ENCODE assay signal across 1 cellular context in the genomic region with DNA sequence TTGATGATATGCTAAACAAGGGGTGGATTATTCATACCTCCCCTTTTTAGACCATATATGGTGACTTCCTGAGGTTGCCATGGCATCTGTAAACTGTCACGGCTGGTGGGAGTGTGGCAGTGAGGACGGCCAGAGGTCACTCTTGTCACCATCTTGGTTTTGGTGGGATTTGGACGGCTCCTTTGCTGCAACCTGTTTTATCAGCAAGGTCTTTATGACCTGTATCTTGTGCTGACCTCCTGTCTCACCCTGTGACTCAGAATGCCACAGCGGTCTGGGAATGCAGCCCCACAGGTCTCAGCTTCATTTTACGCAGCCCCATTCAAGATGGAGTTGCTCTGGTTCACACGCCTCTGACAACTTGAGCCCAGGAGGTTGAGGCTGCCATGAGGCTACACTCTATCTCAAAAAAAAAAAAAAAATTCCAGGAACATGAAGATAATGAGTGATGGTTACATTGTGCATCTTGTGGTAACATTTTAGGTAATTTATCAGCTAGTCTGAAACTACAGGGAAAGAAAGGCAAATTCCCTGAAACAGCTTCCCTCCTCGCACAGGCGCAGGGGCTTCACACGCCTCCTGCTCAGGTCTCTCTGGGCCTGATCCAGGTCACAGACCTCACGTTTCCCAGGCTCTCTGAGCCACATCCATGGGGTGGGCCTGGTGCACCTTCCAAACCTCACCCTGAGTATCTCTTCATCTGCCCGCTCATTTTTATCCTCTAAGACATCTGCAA.
A peak's percentile ranks its signal among the peaks of the same experiment; 100 is the strongest.
TF ChIP-seq lines count a peak whose summit lies in the region.

No MANE protein-coding gene starts in this region.

TF ChIP-seq in K562, 482 proteins besides CTCF, POLR2A, EP300 and RAD21 (continued from another document and continues in another):
- TF ChIP-seq, protein P1, sequence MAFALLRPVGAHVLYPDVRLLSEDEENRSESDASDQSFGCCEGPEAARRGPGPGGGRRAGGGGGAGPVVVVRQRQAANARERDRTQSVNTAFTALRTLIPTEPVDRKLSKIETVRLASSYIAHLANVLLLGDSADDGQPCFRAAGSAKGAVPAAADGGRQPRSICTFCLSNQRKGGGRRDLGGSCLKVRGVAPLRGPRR (CRISPR knock-in tag; IDR thresholded peaks at IDR 0.05): peak; percentile 96
- TF ChIP-seq ZNF253 (CRISPR knock-in tag; conservative IDR thresholded peaks at IDR 0.05) (peak; percentile 70; the same call in 1 of the 2 replicates), ZNF830 (CRISPR knock-in tag; IDR thresholded peaks at IDR 0.05) (peak; percentile 97; the same call in 1 of the 2 replicates), ZC3H8 (IDR thresholded peaks at IDR 0.05) (no peak), HDAC1 (IDR thresholded peaks at IDR 0.05) (peak in 1 of 2 experiments; percentile 49; a peak in 1 of 4 replicates), ESRRA (IDR thresholded peaks at IDR 0.05; ENCODE audit: borderline replicate concordance, low read depth) (peak; percentile 97), NFXL1 (CRISPR knock-in tag; IDR thresholded peaks at IDR 0.05) (peak; percentile 97), ZNF561 (CRISPR knock-in tag; conservative IDR thresholded peaks at IDR 0.05) (peak; percentile 92), GTF2E2 (tag; IDR thresholded peaks at IDR 0.05) (peak; percentile 99), RB1 (IDR thresholded peaks at IDR 0.05; ENCODE audit: low read depth) (no peak), ZNF668 (CRISPR knock-in tag; IDR thresholded peaks at IDR 0.05) (peak; percentile 99), SMARCA4 (IDR thresholded peaks at IDR 0.05) (peak; percentile 25; the same call in 1 of the 2 replicates), MYC (IDR thresholded peaks at IDR 0.05; ENCODE audit: low read depth, low read length) (no peak), MYC (CRISPR knock-in tag; IDR thresholded peaks at IDR 0.05; ENCODE audit: borderline replicate concordance, low read depth) (peak; percentile 98), TOE1 (IDR thresholded peaks at IDR 0.05; ENCODE audit: borderline replicate concordance) (no peak), TOE1 (CRISPR knock-in tag; IDR thresholded peaks at IDR 0.05; ENCODE audit: borderline replicate concordance, low read depth) (no peak), CEBPG (CRISPR knock-in tag; IDR thresholded peaks at IDR 0.05) (no peak), CEBPG (tag; conservative IDR thresholded peaks at IDR 0.05 in 1 of 2, IDR thresholded peaks at IDR 0.05 in 1 of 2) (peak; percentile 37 to 68; a peak in 2 of 4 replicates), NUFIP1 (IDR thresholded peaks at IDR 0.05; ENCODE audit: partially characterized antibody) (peak; percentile 85)
- TF ChIP-seq, protein P2, sequence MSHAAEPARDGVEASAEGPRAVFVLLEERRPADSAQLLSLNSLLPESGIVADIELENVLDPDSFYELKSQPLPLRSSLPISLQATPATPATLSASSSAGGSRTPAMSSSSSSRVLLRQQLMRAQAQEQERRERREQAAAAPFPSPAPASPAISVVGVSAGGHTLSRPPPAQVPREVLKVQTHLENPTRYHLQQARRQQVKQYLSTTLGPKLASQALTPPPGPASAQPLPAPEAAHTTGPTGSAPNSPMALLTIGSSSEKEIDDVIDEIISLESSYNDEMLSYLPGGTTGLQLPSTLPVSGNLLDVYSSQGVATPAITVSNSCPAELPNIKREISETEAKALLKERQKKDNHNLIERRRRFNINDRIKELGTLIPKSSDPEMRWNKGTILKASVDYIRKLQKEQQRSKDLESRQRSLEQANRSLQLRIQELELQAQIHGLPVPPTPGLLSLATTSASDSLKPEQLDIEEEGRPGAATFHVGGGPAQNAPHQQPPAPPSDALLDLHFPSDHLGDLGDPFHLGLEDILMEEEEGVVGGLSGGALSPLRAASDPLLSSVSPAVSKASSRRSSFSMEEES (CRISPR knock-in tag; IDR thresholded peaks at IDR 0.05): peak; percentile 64; the same call in 1 of the 2 replicates
- TF ChIP-seq, protein P3, sequence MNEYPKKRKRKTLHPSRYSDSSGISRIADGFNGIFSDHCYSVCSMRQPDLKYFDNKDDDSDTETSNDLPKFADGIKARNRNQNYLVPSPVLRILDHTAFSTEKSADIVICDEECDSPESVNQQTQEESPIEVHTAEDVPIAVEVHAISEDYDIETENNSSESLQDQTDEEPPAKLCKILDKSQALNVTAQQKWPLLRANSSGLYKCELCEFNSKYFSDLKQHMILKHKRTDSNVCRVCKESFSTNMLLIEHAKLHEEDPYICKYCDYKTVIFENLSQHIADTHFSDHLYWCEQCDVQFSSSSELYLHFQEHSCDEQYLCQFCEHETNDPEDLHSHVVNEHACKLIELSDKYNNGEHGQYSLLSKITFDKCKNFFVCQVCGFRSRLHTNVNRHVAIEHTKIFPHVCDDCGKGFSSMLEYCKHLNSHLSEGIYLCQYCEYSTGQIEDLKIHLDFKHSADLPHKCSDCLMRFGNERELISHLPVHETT (CRISPR knock-in tag; conservative IDR thresholded peaks at IDR 0.05 in 1 of 2, IDR thresholded peaks at IDR 0.05 in 1 of 2): peak in 1 of 2 experiments; percentile 100; a peak in 2 of 4 replicates
- TF ChIP-seq, protein P4, sequence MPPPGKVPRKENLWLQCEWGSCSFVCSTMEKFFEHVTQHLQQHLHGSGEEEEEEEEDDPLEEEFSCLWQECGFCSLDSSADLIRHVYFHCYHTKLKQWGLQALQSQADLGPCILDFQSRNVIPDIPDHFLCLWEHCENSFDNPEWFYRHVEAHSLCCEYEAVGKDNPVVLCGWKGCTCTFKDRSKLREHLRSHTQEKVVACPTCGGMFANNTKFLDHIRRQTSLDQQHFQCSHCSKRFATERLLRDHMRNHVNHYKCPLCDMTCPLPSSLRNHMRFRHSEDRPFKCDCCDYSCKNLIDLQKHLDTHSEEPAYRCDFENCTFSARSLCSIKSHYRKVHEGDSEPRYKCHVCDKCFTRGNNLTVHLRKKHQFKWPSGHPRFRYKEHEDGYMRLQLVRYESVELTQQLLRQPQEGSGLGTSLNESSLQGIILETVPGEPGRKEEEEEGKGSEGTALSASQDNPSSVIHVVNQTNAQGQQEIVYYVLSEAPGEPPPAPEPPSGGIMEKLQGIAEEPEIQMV (tag; conservative IDR thresholded peaks at IDR 0.05; ENCODE audit: low read depth): peak; percentile 93
- TF ChIP-seq, protein P5, sequence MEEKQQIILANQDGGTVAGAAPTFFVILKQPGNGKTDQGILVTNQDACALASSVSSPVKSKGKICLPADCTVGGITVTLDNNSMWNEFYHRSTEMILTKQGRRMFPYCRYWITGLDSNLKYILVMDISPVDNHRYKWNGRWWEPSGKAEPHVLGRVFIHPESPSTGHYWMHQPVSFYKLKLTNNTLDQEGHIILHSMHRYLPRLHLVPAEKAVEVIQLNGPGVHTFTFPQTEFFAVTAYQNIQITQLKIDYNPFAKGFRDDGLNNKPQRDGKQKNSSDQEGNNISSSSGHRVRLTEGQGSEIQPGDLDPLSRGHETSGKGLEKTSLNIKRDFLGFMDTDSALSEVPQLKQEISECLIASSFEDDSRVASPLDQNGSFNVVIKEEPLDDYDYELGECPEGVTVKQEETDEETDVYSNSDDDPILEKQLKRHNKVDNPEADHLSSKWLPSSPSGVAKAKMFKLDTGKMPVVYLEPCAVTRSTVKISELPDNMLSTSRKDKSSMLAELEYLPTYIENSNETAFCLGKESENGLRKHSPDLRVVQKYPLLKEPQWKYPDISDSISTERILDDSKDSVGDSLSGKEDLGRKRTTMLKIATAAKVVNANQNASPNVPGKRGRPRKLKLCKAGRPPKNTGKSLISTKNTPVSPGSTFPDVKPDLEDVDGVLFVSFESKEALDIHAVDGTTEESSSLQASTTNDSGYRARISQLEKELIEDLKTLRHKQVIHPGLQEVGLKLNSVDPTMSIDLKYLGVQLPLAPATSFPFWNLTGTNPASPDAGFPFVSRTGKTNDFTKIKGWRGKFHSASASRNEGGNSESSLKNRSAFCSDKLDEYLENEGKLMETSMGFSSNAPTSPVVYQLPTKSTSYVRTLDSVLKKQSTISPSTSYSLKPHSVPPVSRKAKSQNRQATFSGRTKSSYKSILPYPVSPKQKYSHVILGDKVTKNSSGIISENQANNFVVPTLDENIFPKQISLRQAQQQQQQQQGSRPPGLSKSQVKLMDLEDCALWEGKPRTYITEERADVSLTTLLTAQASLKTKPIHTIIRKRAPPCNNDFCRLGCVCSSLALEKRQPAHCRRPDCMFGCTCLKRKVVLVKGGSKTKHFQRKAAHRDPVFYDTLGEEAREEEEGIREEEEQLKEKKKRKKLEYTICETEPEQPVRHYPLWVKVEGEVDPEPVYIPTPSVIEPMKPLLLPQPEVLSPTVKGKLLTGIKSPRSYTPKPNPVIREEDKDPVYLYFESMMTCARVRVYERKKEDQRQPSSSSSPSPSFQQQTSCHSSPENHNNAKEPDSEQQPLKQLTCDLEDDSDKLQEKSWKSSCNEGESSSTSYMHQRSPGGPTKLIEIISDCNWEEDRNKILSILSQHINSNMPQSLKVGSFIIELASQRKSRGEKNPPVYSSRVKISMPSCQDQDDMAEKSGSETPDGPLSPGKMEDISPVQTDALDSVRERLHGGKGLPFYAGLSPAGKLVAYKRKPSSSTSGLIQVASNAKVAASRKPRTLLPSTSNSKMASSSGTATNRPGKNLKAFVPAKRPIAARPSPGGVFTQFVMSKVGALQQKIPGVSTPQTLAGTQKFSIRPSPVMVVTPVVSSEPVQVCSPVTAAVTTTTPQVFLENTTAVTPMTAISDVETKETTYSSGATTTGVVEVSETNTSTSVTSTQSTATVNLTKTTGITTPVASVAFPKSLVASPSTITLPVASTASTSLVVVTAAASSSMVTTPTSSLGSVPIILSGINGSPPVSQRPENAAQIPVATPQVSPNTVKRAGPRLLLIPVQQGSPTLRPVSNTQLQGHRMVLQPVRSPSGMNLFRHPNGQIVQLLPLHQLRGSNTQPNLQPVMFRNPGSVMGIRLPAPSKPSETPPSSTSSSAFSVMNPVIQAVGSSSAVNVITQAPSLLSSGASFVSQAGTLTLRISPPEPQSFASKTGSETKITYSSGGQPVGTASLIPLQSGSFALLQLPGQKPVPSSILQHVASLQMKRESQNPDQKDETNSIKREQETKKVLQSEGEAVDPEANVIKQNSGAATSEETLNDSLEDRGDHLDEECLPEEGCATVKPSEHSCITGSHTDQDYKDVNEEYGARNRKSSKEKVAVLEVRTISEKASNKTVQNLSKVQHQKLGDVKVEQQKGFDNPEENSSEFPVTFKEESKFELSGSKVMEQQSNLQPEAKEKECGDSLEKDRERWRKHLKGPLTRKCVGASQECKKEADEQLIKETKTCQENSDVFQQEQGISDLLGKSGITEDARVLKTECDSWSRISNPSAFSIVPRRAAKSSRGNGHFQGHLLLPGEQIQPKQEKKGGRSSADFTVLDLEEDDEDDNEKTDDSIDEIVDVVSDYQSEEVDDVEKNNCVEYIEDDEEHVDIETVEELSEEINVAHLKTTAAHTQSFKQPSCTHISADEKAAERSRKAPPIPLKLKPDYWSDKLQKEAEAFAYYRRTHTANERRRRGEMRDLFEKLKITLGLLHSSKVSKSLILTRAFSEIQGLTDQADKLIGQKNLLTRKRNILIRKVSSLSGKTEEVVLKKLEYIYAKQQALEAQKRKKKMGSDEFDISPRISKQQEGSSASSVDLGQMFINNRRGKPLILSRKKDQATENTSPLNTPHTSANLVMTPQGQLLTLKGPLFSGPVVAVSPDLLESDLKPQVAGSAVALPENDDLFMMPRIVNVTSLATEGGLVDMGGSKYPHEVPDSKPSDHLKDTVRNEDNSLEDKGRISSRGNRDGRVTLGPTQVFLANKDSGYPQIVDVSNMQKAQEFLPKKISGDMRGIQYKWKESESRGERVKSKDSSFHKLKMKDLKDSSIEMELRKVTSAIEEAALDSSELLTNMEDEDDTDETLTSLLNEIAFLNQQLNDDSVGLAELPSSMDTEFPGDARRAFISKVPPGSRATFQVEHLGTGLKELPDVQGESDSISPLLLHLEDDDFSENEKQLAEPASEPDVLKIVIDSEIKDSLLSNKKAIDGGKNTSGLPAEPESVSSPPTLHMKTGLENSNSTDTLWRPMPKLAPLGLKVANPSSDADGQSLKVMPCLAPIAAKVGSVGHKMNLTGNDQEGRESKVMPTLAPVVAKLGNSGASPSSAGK (IDR thresholded peaks at IDR 0.05): no peak; the same call in 1 of the 2 replicates
- TF ChIP-seq, protein P6, sequence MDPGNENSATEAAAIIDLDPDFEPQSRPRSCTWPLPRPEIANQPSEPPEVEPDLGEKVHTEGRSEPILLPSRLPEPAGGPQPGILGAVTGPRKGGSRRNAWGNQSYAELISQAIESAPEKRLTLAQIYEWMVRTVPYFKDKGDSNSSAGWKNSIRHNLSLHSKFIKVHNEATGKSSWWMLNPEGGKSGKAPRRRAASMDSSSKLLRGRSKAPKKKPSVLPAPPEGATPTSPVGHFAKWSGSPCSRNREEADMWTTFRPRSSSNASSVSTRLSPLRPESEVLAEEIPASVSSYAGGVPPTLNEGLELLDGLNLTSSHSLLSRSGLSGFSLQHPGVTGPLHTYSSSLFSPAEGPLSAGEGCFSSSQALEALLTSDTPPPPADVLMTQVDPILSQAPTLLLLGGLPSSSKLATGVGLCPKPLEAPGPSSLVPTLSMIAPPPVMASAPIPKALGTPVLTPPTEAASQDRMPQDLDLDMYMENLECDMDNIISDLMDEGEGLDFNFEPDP (CRISPR knock-in tag; IDR thresholded peaks at IDR 0.05): peak; percentile 93
- TF ChIP-seq, protein P7, sequence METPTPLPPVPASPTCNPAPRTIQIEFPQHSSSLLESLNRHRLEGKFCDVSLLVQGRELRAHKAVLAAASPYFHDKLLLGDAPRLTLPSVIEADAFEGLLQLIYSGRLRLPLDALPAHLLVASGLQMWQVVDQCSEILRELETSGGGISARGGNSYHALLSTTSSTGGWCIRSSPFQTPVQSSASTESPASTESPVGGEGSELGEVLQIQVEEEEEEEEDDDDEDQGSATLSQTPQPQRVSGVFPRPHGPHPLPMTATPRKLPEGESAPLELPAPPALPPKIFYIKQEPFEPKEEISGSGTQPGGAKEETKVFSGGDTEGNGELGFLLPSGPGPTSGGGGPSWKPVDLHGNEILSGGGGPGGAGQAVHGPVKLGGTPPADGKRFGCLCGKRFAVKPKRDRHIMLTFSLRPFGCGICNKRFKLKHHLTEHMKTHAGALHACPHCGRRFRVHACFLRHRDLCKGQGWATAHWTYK (CRISPR knock-in tag; IDR thresholded peaks at IDR 0.05): peak; percentile 99
- TF ChIP-seq, protein P8, sequence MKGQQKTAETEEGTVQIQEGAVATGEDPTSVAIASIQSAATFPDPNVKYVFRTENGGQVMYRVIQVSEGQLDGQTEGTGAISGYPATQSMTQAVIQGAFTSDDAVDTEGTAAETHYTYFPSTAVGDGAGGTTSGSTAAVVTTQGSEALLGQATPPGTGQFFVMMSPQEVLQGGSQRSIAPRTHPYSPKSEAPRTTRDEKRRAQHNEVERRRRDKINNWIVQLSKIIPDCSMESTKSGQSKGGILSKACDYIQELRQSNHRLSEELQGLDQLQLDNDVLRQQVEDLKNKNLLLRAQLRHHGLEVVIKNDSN (CRISPR knock-in tag; IDR thresholded peaks at IDR 0.05): no peak
- TF ChIP-seq, protein P9, sequence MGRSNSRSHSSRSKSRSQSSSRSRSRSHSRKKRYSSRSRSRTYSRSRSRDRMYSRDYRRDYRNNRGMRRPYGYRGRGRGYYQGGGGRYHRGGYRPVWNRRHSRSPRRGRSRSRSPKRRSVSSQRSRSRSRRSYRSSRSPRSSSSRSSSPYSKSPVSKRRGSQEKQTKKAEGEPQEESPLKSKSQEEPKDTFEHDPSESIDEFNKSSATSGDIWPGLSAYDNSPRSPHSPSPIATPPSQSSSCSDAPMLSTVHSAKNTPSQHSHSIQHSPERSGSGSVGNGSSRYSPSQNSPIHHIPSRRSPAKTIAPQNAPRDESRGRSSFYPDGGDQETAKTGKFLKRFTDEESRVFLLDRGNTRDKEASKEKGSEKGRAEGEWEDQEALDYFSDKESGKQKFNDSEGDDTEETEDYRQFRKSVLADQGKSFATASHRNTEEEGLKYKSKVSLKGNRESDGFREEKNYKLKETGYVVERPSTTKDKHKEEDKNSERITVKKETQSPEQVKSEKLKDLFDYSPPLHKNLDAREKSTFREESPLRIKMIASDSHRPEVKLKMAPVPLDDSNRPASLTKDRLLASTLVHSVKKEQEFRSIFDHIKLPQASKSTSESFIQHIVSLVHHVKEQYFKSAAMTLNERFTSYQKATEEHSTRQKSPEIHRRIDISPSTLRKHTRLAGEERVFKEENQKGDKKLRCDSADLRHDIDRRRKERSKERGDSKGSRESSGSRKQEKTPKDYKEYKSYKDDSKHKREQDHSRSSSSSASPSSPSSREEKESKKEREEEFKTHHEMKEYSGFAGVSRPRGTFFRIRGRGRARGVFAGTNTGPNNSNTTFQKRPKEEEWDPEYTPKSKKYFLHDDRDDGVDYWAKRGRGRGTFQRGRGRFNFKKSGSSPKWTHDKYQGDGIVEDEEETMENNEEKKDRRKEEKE (IDR thresholded peaks at IDR 0.05; ENCODE audit: borderline replicate concordance in 1 of 2, control insufficient read depth in 1 of 2, low read depth in 2 of 2, low read length in 1 of 2): no peak
